ENCODE assay signal across 13 cellular contexts in the genomic region with DNA sequence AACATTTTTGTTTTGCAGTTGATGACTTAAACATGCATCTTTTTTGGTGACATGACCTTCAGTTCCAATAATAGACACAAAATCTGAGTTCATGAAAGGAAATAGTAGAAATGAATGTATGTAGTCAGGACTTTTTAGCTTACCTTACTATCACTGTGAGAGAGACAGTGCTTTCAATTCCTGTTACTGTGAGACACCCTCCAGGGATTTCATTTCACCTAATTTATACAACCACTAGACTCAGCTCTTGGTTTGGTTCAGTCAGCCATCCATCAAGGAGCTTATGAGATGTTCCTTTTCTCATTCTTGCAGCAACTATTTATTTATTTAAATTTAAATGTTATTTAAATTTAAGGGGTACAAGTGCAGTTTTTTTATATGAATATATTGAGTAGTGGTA.
DNase-seq lines count a peak whose midpoint lies in the region; ATAC-seq and TF ChIP-seq lines count a peak whose summit lies in the region.
"Had no signal": no experiment of that assay in that cellular context is flagged by ENCODE, and none has a peak within 500 bp of the region (broad histone marks: within the 10 kb centered on the region; RNA-seq: fewer than 3 reads in every experiment).

No MANE protein-coding gene starts in this region.

- peaks cover 44% of the 10 kb centered on the region for H3K36me3 Mint-ChIP-seq in activated naive CD8-positive, alpha-beta T cell treated with anti-CD3 and anti-CD28 coated beads for 36 hours
- peaks cover 47% of the 10 kb centered on the region for H3K36me3 Mint-ChIP-seq in osteocyte (ENCODE audit: unreplicated experiment)

- peaks cover 6% of the 10 kb centered on the region for H3K4me1 Mint-ChIP-seq in activated naive CD8-positive, alpha-beta T cell treated with anti-CD3 and anti-CD28 coated beads for 36 hours
- no peaks in the 10 kb centered on the region for H3K4me1 Mint-ChIP-seq in osteocyte (ENCODE audit: unreplicated experiment)
- H3K4me1 Mint-ChIP-seq: brain had no signal

- DNase-seq in GM06990 (ENCODE audit: extremely low read depth, insufficient read length) = peak; percentile 39
- DNase-seq in activated naive CD8-positive, alpha-beta T cell treated with anti-CD3 and anti-CD28 coated beads for 36 hours = no peak
- no peak for DNase-seq in NCI-H2081 treated with DMSO at 0.1 percent for 48 hours (lab: John Stamatoyannopoulos, UW)
- DNase-seq in osteocyte (ENCODE audit: extremely low spot score, unreplicated experiment) = no peak
- no peak for DNase-seq in ecto neural progenitor cell (ENCODE audit: low spot score)
- DNase-seq: NCI-H510A, SIG-M5 had no signal

- H3K36me3 ChIP-seq in GM06990 (ENCODE audit: control insufficient read depth, insufficient read depth, low read length) = no peaks in the 10 kb centered on the region
- H3K36me3 ChIP-seq: prostate gland had no signal

- H3K9me3 Mint-ChIP-seq in activated naive CD8-positive, alpha-beta T cell treated with anti-CD3 and anti-CD28 coated beads for 36 hours = no peaks in the 10 kb centered on the region
- peaks cover 4% of the 10 kb centered on the region for H3K9me3 Mint-ChIP-seq in osteocyte (ENCODE audit: unreplicated experiment)

- H3K27ac Mint-ChIP-seq in activated naive CD8-positive, alpha-beta T cell treated with anti-CD3 and anti-CD28 coated beads for 36 hours = no peak overlapping the region
- H3K27ac Mint-ChIP-seq in osteocyte (ENCODE audit: unreplicated experiment) = no peak overlapping the region
- H3K27ac Mint-ChIP-seq: brain, WTC11 had no signal

- no peaks in the 10 kb centered on the region for H3K27me3 ChIP-seq in GM06990 (replicated peaks; ENCODE audit: control insufficient read depth, insufficient read depth, low read length)

- no peaks in the 10 kb centered on the region for H3K27me3 Mint-ChIP-seq in activated naive CD8-positive, alpha-beta T cell treated with anti-CD3 and anti-CD28 coated beads for 36 hours
- H3K27me3 Mint-ChIP-seq in osteocyte (ENCODE audit: unreplicated experiment) = no peaks in the 10 kb centered on the region
- H3K27me3 Mint-ChIP-seq: brain had no signal

- no peak overlapping the region for H3K4me3 Mint-ChIP-seq in activated naive CD8-positive, alpha-beta T cell treated with anti-CD3 and anti-CD28 coated beads for 36 hours
- H3K4me3 Mint-ChIP-seq in osteocyte (ENCODE audit: unreplicated experiment) = no peak overlapping the region
- H3K4me3 Mint-ChIP-seq: brain, WTC11 had no signal

- peak; percentile 95 for ATAC-seq in GM19043 (IDR thresholded peaks at IDR 0.05; ENCODE audit: low read depth, unreplicated experiment)
- peak; percentile 99 for ATAC-seq in HG02610 (IDR thresholded peaks at IDR 0.05; ENCODE audit: unreplicated experiment)
- peak; percentile 96 for ATAC-seq in HG03342 (IDR thresholded peaks at IDR 0.05; ENCODE audit: unreplicated experiment)
- ATAC-seq: WTC11 had no signal

- no peak overlapping the region for H3K4me3 ChIP-seq in GM06990 (replicated peaks; ENCODE audit: low read depth, low read length)
- H3K4me3 ChIP-seq: prostate gland had no signal

- TF ChIP-seq CTCF in GM06990 (IDR thresholded peaks at IDR 0.05; ENCODE audit: insufficient read depth, low read length, poor library complexity, severe bottlenecking) (no peak), osteocyte (IDR thresholded peaks at IDR 0.05) (no peak)
